Comparison of ENCODE assay signal across 9 cellular contexts in genomic region chr2:240564571-240565266, GRCh38. TPM values are rescaled to one million over a fixed set of nuclear protein-coding genes. Genes with fewer than 3 reads are reported as not detected.
A peak's percentile ranks its signal among the peaks of the same experiment; 100 is the strongest.
DNase-seq lines count a peak whose midpoint lies in the region; ATAC-seq and TF ChIP-seq lines count a peak whose summit lies in the region.
"Had no signal": no experiment of that assay in that cellular context is flagged by ENCODE, and none has a peak within 500 bp of the region (broad histone marks: within the 10 kb centered on the region; RNA-seq: fewer than 3 reads in every experiment).

No MANE protein-coding gene starts in this region.

- H3K79me2 ChIP-seq in GM23248 (ENCODE audit: insufficient read depth) = peaks cover 9% of the 10 kb centered on the region

- no peaks in the 10 kb centered on the region for H3K9me3 ChIP-seq in GM23248 (ENCODE audit: low read depth)
- H3K9me3 ChIP-seq: ovary had no signal

- peaks cover 21% of the 10 kb centered on the region for H3F3A ChIP-seq in GM23248 (ENCODE audit: insufficient read depth)

- H3K9me3 Mint-ChIP-seq in T-helper 1 cell treated with Interleukin-12 subunit alpha and Interleukin-12 subunit beta and Interleukin-4 antibody, amounts not matched to agents 30 μg/mL and 1 μg/mL, for 36 hours = no peaks in the 10 kb centered on the region

- no peaks in the 10 kb centered on the region for H3K27me3 Mint-ChIP-seq in T-helper 1 cell treated with Interleukin-12 subunit alpha and Interleukin-12 subunit beta and Interleukin-4 antibody, amounts not matched to agents 30 μg/mL and 1 μg/mL, for 36 hours (ENCODE audit: low read depth)

- no peak overlapping the region for H3K27ac ChIP-seq in GM23248
- peak overlapping the region in 1 of 2 donors; percentile 99 for H3K27ac ChIP-seq in coronary artery
- peak overlapping the region in 17 of 21 experiments; percentile 73 to 95 (median 88) for H3K27ac ChIP-seq in skin epidermis
- H3K27ac ChIP-seq: ovary had no signal

- peak overlapping the region; percentile 99 for H3K27ac Mint-ChIP-seq in T-helper 1 cell treated with Interleukin-12 subunit alpha and Interleukin-12 subunit beta and Interleukin-4 antibody, amounts not matched to agents 30 μg/mL and 1 μg/mL, for 36 hours

- WGBS in GM23248 (ENCODE audit: low coverage in 1 of 2, low lambda C conversion rate in 2 of 2, missing lambda C conversion rate in 2 of 2), 2 experiments = 97% methylated on average over 9 of the region's 9 CpGs

- TF ChIP-seq CTCF in coronary artery (IDR thresholded peaks at IDR 0.05) = no peak

- in situ Hi-C loops in GM23248 (cut with MboI) = no loop called here

- H3K4me3 ChIP-seq in GM23248 (no peak overlapping the region), coronary artery (no peak overlapping the region), skin epidermis (peak overlapping the region in 1 of 7 experiments; percentile 74)
- H3K4me3 ChIP-seq: ovary had no signal

- H3K9me2 ChIP-seq in GM23248 (ENCODE audit: insufficient read depth) = no peaks in the 10 kb centered on the region

- DNase-seq in GM23248 = peak; percentile 23
- peak; percentile 55 for DNase-seq in coronary artery (ENCODE audit: low spot score)
- no peak for DNase-seq in SKM-1 treated with dmso at 0.1 percent for 144 hours (lab: John Stamatoyannopoulos, UW; ENCODE audit: unreplicated experiment)
- no peak for DNase-seq in MV-4-11 (lab: John Stamatoyannopoulos, UW)

- ATAC-seq in GM21390 (IDR thresholded peaks at IDR 0.05; ENCODE audit: unreplicated experiment) (no peak), HG03442 (IDR thresholded peaks at IDR 0.05; ENCODE audit: unreplicated experiment) (no peak)

- peaks cover 56% of the 10 kb centered on the region for H3K4me1 Mint-ChIP-seq in T-helper 1 cell treated with Interleukin-12 subunit alpha and Interleukin-12 subunit beta and Interleukin-4 antibody, amounts not matched to agents 30 μg/mL and 1 μg/mL, for 36 hours (ENCODE audit: low read depth)

- H3K4me2 ChIP-seq in GM23248 (ENCODE audit: unreplicated experiment) = no peak overlapping the region

- H3K36me3 Mint-ChIP-seq in T-helper 1 cell treated with Interleukin-12 subunit alpha and Interleukin-12 subunit beta and Interleukin-4 antibody, amounts not matched to agents 30 μg/mL and 1 μg/mL, for 36 hours (ENCODE audit: low read depth) = peaks cover 34% of the 10 kb centered on the region

- H3K36me3 ChIP-seq in GM23248 (ENCODE audit: low read depth) = no peaks in the 10 kb centered on the region
- H3K36me3 ChIP-seq: ovary had no signal

- H3K4me1 ChIP-seq in GM23248 (ENCODE audit: insufficient read depth) = peaks cover 31% of the 10 kb centered on the region

- H3K27me3 ChIP-seq in GM23248 (replicated peaks; ENCODE audit: insufficient read depth) = no peaks in the 10 kb centered on the region
- H3K27me3 ChIP-seq: ovary had no signal

- peak overlapping the region; percentile 94 for H3K4me3 Mint-ChIP-seq in T-helper 1 cell treated with Interleukin-12 subunit alpha and Interleukin-12 subunit beta and Interleukin-4 antibody, amounts not matched to agents 30 μg/mL and 1 μg/mL, for 36 hours

- no peak overlapping the region for H3K9ac ChIP-seq in GM23248

- no peaks in the 10 kb centered on the region for H4K20me1 ChIP-seq in GM23248 (ENCODE audit: insufficient read depth)

- no peak overlapping the region for H2AFZ ChIP-seq in GM23248

RNA-seq across cellular contexts. Expression of gene RNPEPL1, which starts 3.6 kb away (rescaled TPM):
- 20.2 and 23.0 TPM in 2 replicates for total RNA-seq in GM23248 (2014; rRNA removed; shearing (Covaris generic))
- polyA plus RNA-seq in GM23248 (2016; fragmentation: Nextera tagmentation; extraction: Ambion mirVana) = 11.1 and 11.2 TPM in 2 replicates

RNA-seq across cellular contexts. Expression of gene DUSP28, which starts 4.6 kb away (rescaled TPM):
- 1.5 and 3.2 TPM in 2 replicates for total RNA-seq in GM23248 (2014; rRNA removed; shearing (Covaris generic))
- polyA plus RNA-seq in GM23248 (2016; fragmentation: Nextera tagmentation; extraction: Ambion mirVana) = 4.9 and 5.8 TPM in 2 replicates

RNA-seq across cellular contexts. Expression of gene ANKMY1, which starts 6.9 kb away (rescaled TPM):
- 10.1 and 12.8 TPM in 2 replicates for total RNA-seq in GM23248 (2014; rRNA removed; shearing (Covaris generic))
- polyA plus RNA-seq in GM23248 (2016; fragmentation: Nextera tagmentation; extraction: Ambion mirVana) = 5.1 and 5.6 TPM in 2 replicates

RNA-seq across cellular contexts. Expression of gene CAPN10, which starts 21.8 kb away (rescaled TPM):
- total RNA-seq in GM23248 (2014; rRNA removed; shearing (Covaris generic)) = 13.3 and 29.5 TPM in 2 replicates
- polyA plus RNA-seq in GM23248 (2016; fragmentation: Nextera tagmentation; extraction: Ambion mirVana) = 10.0 and 11.5 TPM in 2 replicates

Comparison
In these comparisons a context has a peak if more than half of its experiments do, and no peak if none do; other contexts are left out.
1. DNase-seq: peak in GM23248 (single experiment) and coronary artery (single experiment); none in SKM-1 treated with dmso at 0.1 percent for 144 hours (single experiment) and MV-4-11 (single experiment).